19 cellular contexts compared by ENCODE assay signal in the genomic region with DNA sequence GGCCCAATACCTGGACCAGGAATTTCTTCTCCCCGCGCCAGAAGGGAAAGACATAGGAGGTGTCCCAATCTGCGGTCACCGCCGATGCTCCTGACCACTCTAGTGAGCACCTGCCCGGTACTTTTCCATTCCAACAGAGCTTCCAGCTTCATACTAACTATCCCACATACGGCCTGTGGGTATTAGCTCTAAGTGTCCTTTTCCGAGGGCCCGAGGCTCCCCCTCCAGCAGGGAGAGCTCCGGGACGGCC. TPM values are rescaled to one million over a fixed set of nuclear protein-coding genes. Genes with fewer than 3 reads are reported as not detected.
DNase-seq lines count a peak whose midpoint lies in the region; ATAC-seq, FAIRE-seq and TF ChIP-seq lines count a peak whose summit lies in the region.
"Had no signal": no experiment of that assay in that cellular context is flagged by ENCODE, and none has a peak within 500 bp of the region (broad histone marks: within the 10 kb centered on the region; RNA-seq: fewer than 3 reads in every experiment).

No MANE protein-coding gene starts in this region.

- peaks cover 9% of the 10 kb centered on the region for H3K4me1 ChIP-seq in astrocyte (ENCODE audit: insufficient read depth, low read length)
- peaks cover 0 to 6% of the 10 kb centered on the region in 2 donors for H3K4me1 ChIP-seq in kidney (ENCODE audit: control insufficient read depth in 1 of 2, insufficient read depth in 1 of 2, low read depth in 1 of 2, low read length in 2 of 2)

- peaks cover 35% of the 10 kb centered on the region for H4K20me1 ChIP-seq in astrocyte (ENCODE audit: insufficient read depth, low read length)

- H3K4me2 ChIP-seq in astrocyte (ENCODE audit: low read length): no peak overlapping the region
- H3K4me2 ChIP-seq: PC-9 had no signal

- no peak overlapping the region for H2AFZ ChIP-seq in astrocyte (ENCODE audit: low read depth, low read length)
- H2AFZ ChIP-seq: PC-9 had no signal

- H3K36me3 Mint-ChIP-seq in activated T-cell treated with anti-CD3 and anti-CD28 coated beads, Interleukin-2, amount 50 U/mL, for 72 hours (ENCODE audit: insufficient read depth in 2 of 2): peaks cover 0 to 6% of the 10 kb centered on the region in 2 donors
- H3K36me3 Mint-ChIP-seq in astrocyte (ENCODE audit: low read depth, unreplicated experiment): peaks cover 5% of the 10 kb centered on the region
- H3K36me3 Mint-ChIP-seq in stimulated activated naive B cell treated with anti-CD40 and anti-IgM and Interleukin-4, amounts not matched to agents 10 μg/mL and 1 μg/mL and 100 μg/mL, for 72 hours: peaks cover 0 to 6% of the 10 kb centered on the region in 2 donors
- H3K36me3 Mint-ChIP-seq: CD8-positive, alpha-beta T cell had no signal

- H3K36me3 ChIP-seq in astrocyte (ENCODE audit: insufficient read depth, low read length) (no peaks in the 10 kb centered on the region), kidney (ENCODE audit: control insufficient read depth in 1 of 2, insufficient read depth in 2 of 2, low read length in 2 of 2) (no peaks in the 10 kb centered on the region)
- H3K36me3 ChIP-seq: BLaER1 had no signal

- no peak for ATAC-seq in activated T-cell treated with anti-CD3 and anti-CD28 coated beads, Interleukin-2, amount 50 U/mL, for 72 hours (replicated peaks in 1 of 2)
- ATAC-seq in stimulated activated naive B cell treated with anti-CD40 and anti-IgM and Interleukin-4, amounts not matched to agents 10 μg/mL and 1 μg/mL and 100 μg/mL, for 72 hours (replicated peaks): no peak
- ATAC-seq in omental fat pad (ENCODE audit: low FRiP score): no peak
- ATAC-seq: CD8-positive, alpha-beta T cell; GM12878 had no signal

- H3K9me3 Mint-ChIP-seq in activated T-cell treated with anti-CD3 and anti-CD28 coated beads, Interleukin-2, amount 50 U/mL, for 72 hours: no peaks in the 10 kb centered on the region
- H3K9me3 Mint-ChIP-seq in astrocyte (ENCODE audit: unreplicated experiment): peaks cover 18% of the 10 kb centered on the region
- no peaks in the 10 kb centered on the region for H3K9me3 Mint-ChIP-seq in stimulated activated naive B cell treated with anti-CD40 and anti-IgM and Interleukin-4, amounts not matched to agents 10 μg/mL and 1 μg/mL and 100 μg/mL, for 72 hours
- H3K9me3 Mint-ChIP-seq: CD8-positive, alpha-beta T cell had no signal

- H3K4me3 ChIP-seq in astrocyte (ENCODE audit: insufficient read depth, low read depth, low read length) (no peak overlapping the region), kidney (ENCODE audit: low read length in 2 of 2) (peak overlapping the region in 1 of 2 donors; percentile 41)
- H3K4me3 ChIP-seq: BLaER1, GM12878, PC-9 had no signal

- no peak overlapping the region for H3K27ac ChIP-seq in astrocyte (ENCODE audit: low read depth, low read length)
- peak overlapping the region; percentile 28 to 83 for H3K27ac ChIP-seq in kidney (ENCODE audit: low read depth in 2 of 2, low read length in 2 of 2)
- H3K27ac ChIP-seq: BLaER1, PC-9 had no signal

- no peak for FAIRE-seq in astrocyte (lab: Jason Lieb, UNC)
- FAIRE-seq in kidney (lab: Jason Lieb, UNC): no peak
- FAIRE-seq: A204.1, GM12878 had no signal

- H3K27me3 Mint-ChIP-seq in activated T-cell treated with anti-CD3 and anti-CD28 coated beads, Interleukin-2, amount 50 U/mL, for 72 hours (ENCODE audit: low read depth): peaks cover 68% of the 10 kb centered on the region
- peaks cover 54% of the 10 kb centered on the region for H3K27me3 Mint-ChIP-seq in astrocyte (ENCODE audit: low read depth, unreplicated experiment)
- peaks cover 60 to 86% of the 10 kb centered on the region in 2 donors for H3K27me3 Mint-ChIP-seq in stimulated activated naive B cell treated with anti-CD40 and anti-IgM and Interleukin-4, amounts not matched to agents 10 μg/mL and 1 μg/mL and 100 μg/mL, for 72 hours

- intact Hi-C loops in kidney (cut with DNase I): no loop called here

- H3K4me3 Mint-ChIP-seq in activated T-cell treated with anti-CD3 and anti-CD28 coated beads, Interleukin-2, amount 50 U/mL, for 72 hours: no peak overlapping the region
- peak overlapping the region; percentile 73 for H3K4me3 Mint-ChIP-seq in astrocyte (ENCODE audit: unreplicated experiment)
- H3K4me3 Mint-ChIP-seq in stimulated activated naive B cell treated with anti-CD40 and anti-IgM and Interleukin-4, amounts not matched to agents 10 μg/mL and 1 μg/mL and 100 μg/mL, for 72 hours: peak overlapping the region; percentile 19
- H3K4me3 Mint-ChIP-seq: CD8-positive, alpha-beta T cell had no signal

- H3K9ac ChIP-seq in astrocyte (ENCODE audit: low read length) (no peak overlapping the region), kidney (ENCODE audit: low read length in 2 of 2) (peak overlapping the region in 1 of 2 donors; percentile 58)
- H3K9ac ChIP-seq: BLaER1 had no signal

- H3K79me2 ChIP-seq in astrocyte (ENCODE audit: insufficient read depth, low read length): peaks cover 1% of the 10 kb centered on the region

- no peak for DNase-seq in activated T-cell treated with anti-CD3 and anti-CD28 coated beads, Interleukin-2, amount 50 U/mL, for 72 hours
- DNase-seq in activated T-cell treated with anti-CD3 and anti-CD28 coated beads, Interleukin-2, amount 50 U/mL, for 1 hour: no peak
- no peak for DNase-seq in astrocyte (ENCODE audit: low read depth)
- no peak for DNase-seq in kidney
- no peak for DNase-seq in stimulated activated naive B cell treated with anti-CD40 and anti-IgM and Interleukin-4, amounts not matched to agents 10 μg/mL and 1 μg/mL and 100 μg/mL, for 72 hours
- DNase-seq in effector CD4-positive, alpha-beta T cell: no peak
- no peak for DNase-seq in omental fat pad (ENCODE audit: low spot score)
- no peak for DNase-seq in HuH-7.5 (ENCODE audit: low spot score)
- DNase-seq: CD8-positive, alpha-beta T cell; DMS79 treated with DMSO at 0.1 percent for 48 hours; GOT3; MM.1S; NCI-H1092 treated with DMSO at 0.1 percent for 48 hours; NCI-H1694; NCI-H2227 treated with DMSO at 0.1 percent for 48 hours; PC-9 had no signal

- peaks cover 96% of the 10 kb centered on the region for H3K27me3 ChIP-seq in astrocyte (ENCODE audit: insufficient read depth, low read length)

- H3K27ac Mint-ChIP-seq in activated T-cell treated with anti-CD3 and anti-CD28 coated beads, Interleukin-2, amount 50 U/mL, for 72 hours: peak overlapping the region; percentile 75
- H3K27ac Mint-ChIP-seq in astrocyte (ENCODE audit: unreplicated experiment): peak overlapping the region; percentile 53
- peak overlapping the region; percentile 89 for H3K27ac Mint-ChIP-seq in stimulated activated naive B cell treated with anti-CD40 and anti-IgM and Interleukin-4, amounts not matched to agents 10 μg/mL and 1 μg/mL and 100 μg/mL, for 72 hours
- H3K27ac Mint-ChIP-seq: CD8-positive, alpha-beta T cell had no signal

- H3K4me1 Mint-ChIP-seq in activated T-cell treated with anti-CD3 and anti-CD28 coated beads, Interleukin-2, amount 50 U/mL, for 72 hours (ENCODE audit: low read depth): peaks cover 27% of the 10 kb centered on the region
- peaks cover 13% of the 10 kb centered on the region for H3K4me1 Mint-ChIP-seq in astrocyte (ENCODE audit: low read depth, unreplicated experiment)
- peaks cover 10 to 50% of the 10 kb centered on the region in 2 donors for H3K4me1 Mint-ChIP-seq in stimulated activated naive B cell treated with anti-CD40 and anti-IgM and Interleukin-4, amounts not matched to agents 10 μg/mL and 1 μg/mL and 100 μg/mL, for 72 hours

- TF ChIP-seq CTCF in astrocyte (IDR thresholded peaks at IDR 0.05; ENCODE audit: insufficient read depth, low read depth, low read length): no peak
- no peak for TF ChIP-seq CTCF in kidney (IDR thresholded peaks at IDR 0.05; ENCODE audit: borderline replicate concordance, extremely low read depth, insufficient read depth)
- TF ChIP-seq CTCF in omental fat pad (IDR thresholded peaks at IDR 0.05): no peak

- H3K9me3 ChIP-seq in astrocyte (ENCODE audit: insufficient read depth, low read depth, low read length): peaks cover 5% of the 10 kb centered on the region
- no peaks in the 10 kb centered on the region for H3K9me3 ChIP-seq in kidney (ENCODE audit: control insufficient read depth in 1 of 2, low read length in 2 of 2)

RNA-seq across cellular contexts. Expression of a gene that starts 2.6 kb away (rescaled TPM):
- 1 to 10 TPM; 1.9 to 4.1 TPM for total RNA-seq in activated T-cell treated with anti-CD3 and anti-CD28 coated beads, Interleukin-2, amount 50 U/mL, for 72 hours
- total RNA-seq in astrocyte (9.2 and 12.8 TPM in 2 replicates), kidney (71.3 TPM), omental fat pad (1 to 10 TPM in 1 of 4 donors, not detected in 3; 3.2 TPM)
- 6.5 TPM for polyA plus RNA-seq in kidney (ENCODE audit: insufficient read depth, low read depth, low replicate concordance)
- total RNA-seq: CD8-positive, alpha-beta T cell had no signal

Comparison
In these comparisons a context has a peak if more than half of its experiments do, and no peak if none do; other contexts are left out.
1. H3K4me3 Mint-ChIP-seq: peak in astrocyte (single experiment) and stimulated activated naive B cell treated with anti-CD40 and anti-IgM and Interleukin-4, amounts not matched to agents 10 μg/mL and 1 μg/mL and 100 μg/mL, for 72 hours (2 of 2); none in activated T-cell treated with anti-CD3 and anti-CD28 coated beads, Interleukin-2, amount 50 U/mL, for 72 hours (0 of 2).
2. Peak in every context shown above with its lines, with median percentiles within 50 percentile points of each other: H3K27ac Mint-ChIP-seq.